In genomic region chr10:78738457-78738856, GRCh38 we compare ENCODE assay signal across 26 cellular contexts.
"Had no signal": no experiment of that assay in that cellular context is flagged by ENCODE, and none has a peak within 500 bp of the region (broad histone marks: within the 10 kb centered on the region; RNA-seq: fewer than 3 reads in every experiment).

No MANE protein-coding gene starts in this region.

- H3K9me3 Mint-ChIP-seq: natural killer cell treated with Interleukin-12 subunit alpha and Interleukin-12 subunit beta and Interleukin-15 and Interleukin-18, amount 100 ng/mL, for 72 hours; neural progenitor cell; stimulated activated effector memory CD8-positive, alpha-beta T cell treated with anti-CD3 and anti-CD28 coated beads, Interleukin-12 subunit alpha, Interleukin-12 subunit beta, amount 100 ng/mL, for 72 hours; stimulated activated naive CD8-positive, alpha-beta T cell treated with anti-CD3 and anti-CD28 coated beads, Interleukin-15, Interleukin-2, amounts not matched to agents 100 ng/mL and 50 ng/mL, for 24 hours had no signal

- H3K27ac ChIP-seq: neural progenitor cell, ovary, parathyroid adenoma, psoas muscle, right lobe of liver, sigmoid colon, stomach, thoracic aorta, thyroid gland, tibial nerve, upper lobe of left lung, vagina had no signal

- DNase-seq: occipital lobe; ovary; psoas muscle; right cardiac atrium; right lobe of liver; sigmoid colon; small intestine; stimulated activated CD4-positive, alpha-beta T cell treated with anti-CD3 and anti-CD28 coated beads, Interleukin-15, amount 100 ng/mL, for 24 hours; stimulated activated CD4-positive, alpha-beta T cell treated with anti-CD3 and anti-CD28 coated beads, Interleukin-2, amount 100 ng/mL, for 24 hours; stimulated activated CD4-positive, alpha-beta T cell treated with anti-CD3 and anti-CD28 coated beads, Interleukin-2, amount 100 ng/mL, for 48 hours; stimulated activated CD4-positive, alpha-beta T cell treated with anti-CD3 and anti-CD28 coated beads, Interleukin-4, amount 100 ng/mL, for 24 hours; stimulated activated naive B cell treated with anti-CD40 and anti-IgM and Interleukin-4, amounts not matched to agents 10 μg/mL and 1 μg/mL and 100 μg/mL, for 72 hours; stimulated activated naive CD4-positive, alpha-beta T cell treated with Interleukin-2 at 50 U/mL for 16 hours; stomach; thyroid gland; trophoblast cell; upper lobe of left lung had no signal

- H3K36me3 Mint-ChIP-seq: natural killer cell treated with Interleukin-12 subunit alpha and Interleukin-12 subunit beta and Interleukin-15 and Interleukin-18, amount 100 ng/mL, for 72 hours; neural progenitor cell; stimulated activated effector memory CD8-positive, alpha-beta T cell treated with anti-CD3 and anti-CD28 coated beads, Interleukin-12 subunit alpha, Interleukin-12 subunit beta, amount 100 ng/mL, for 72 hours; stimulated activated naive B cell treated with anti-CD40 and anti-IgM and Interleukin-4, amounts not matched to agents 10 μg/mL and 1 μg/mL and 100 μg/mL, for 72 hours had no signal

- H3K4me3 ChIP-seq: neural progenitor cell, ovary, psoas muscle, right lobe of liver, sigmoid colon, stomach, thoracic aorta, thyroid gland, tibial nerve, upper lobe of left lung, vagina had no signal

- H3K27ac Mint-ChIP-seq: natural killer cell treated with Interleukin-12 subunit alpha and Interleukin-12 subunit beta and Interleukin-15 and Interleukin-18, amount 100 ng/mL, for 72 hours; neural progenitor cell; progenitor cell of endocrine pancreas; stimulated activated effector memory CD8-positive, alpha-beta T cell treated with anti-CD3 and anti-CD28 coated beads, Interleukin-12 subunit alpha, Interleukin-12 subunit beta, amount 100 ng/mL, for 72 hours; stimulated activated naive B cell treated with anti-CD40 and anti-IgM and Interleukin-4, amounts not matched to agents 10 μg/mL and 1 μg/mL and 100 μg/mL, for 72 hours; stimulated activated naive CD8-positive, alpha-beta T cell treated with anti-CD3 and anti-CD28 coated beads, Interleukin-15, Interleukin-2, amounts not matched to agents 100 ng/mL and 50 ng/mL, for 24 hours had no signal

- ATAC-seq: natural killer cell treated with Interleukin-12 subunit alpha and Interleukin-12 subunit beta and Interleukin-15 and Interleukin-18, amount 100 ng/mL, for 72 hours; psoas muscle; right cardiac atrium; right lobe of liver; stimulated activated effector memory CD8-positive, alpha-beta T cell treated with anti-CD3 and anti-CD28 coated beads, Interleukin-12 subunit alpha, Interleukin-12 subunit beta, amount 100 ng/mL, for 72 hours; stimulated activated naive B cell treated with anti-CD40 and anti-IgM and Interleukin-4, amounts not matched to agents 10 μg/mL and 1 μg/mL and 100 μg/mL, for 72 hours had no signal

- H3K4me1 Mint-ChIP-seq: stimulated activated effector memory CD8-positive, alpha-beta T cell treated with anti-CD3 and anti-CD28 coated beads, Interleukin-12 subunit alpha, Interleukin-12 subunit beta, amount 100 ng/mL, for 72 hours; stimulated activated naive B cell treated with anti-CD40 and anti-IgM and Interleukin-4, amounts not matched to agents 10 μg/mL and 1 μg/mL and 100 μg/mL, for 72 hours had no signal

- H3K4me3 Mint-ChIP-seq: natural killer cell treated with Interleukin-12 subunit alpha and Interleukin-12 subunit beta and Interleukin-15 and Interleukin-18, amount 100 ng/mL, for 72 hours; neural progenitor cell; stimulated activated effector memory CD8-positive, alpha-beta T cell treated with anti-CD3 and anti-CD28 coated beads, Interleukin-12 subunit alpha, Interleukin-12 subunit beta, amount 100 ng/mL, for 72 hours; stimulated activated naive B cell treated with anti-CD40 and anti-IgM and Interleukin-4, amounts not matched to agents 10 μg/mL and 1 μg/mL and 100 μg/mL, for 72 hours; stimulated activated naive CD8-positive, alpha-beta T cell treated with anti-CD3 and anti-CD28 coated beads, Interleukin-15, Interleukin-2, amounts not matched to agents 100 ng/mL and 50 ng/mL, for 24 hours had no signal
